Comparison of ENCODE assay signal across 6 cellular contexts in the genomic region with DNA sequence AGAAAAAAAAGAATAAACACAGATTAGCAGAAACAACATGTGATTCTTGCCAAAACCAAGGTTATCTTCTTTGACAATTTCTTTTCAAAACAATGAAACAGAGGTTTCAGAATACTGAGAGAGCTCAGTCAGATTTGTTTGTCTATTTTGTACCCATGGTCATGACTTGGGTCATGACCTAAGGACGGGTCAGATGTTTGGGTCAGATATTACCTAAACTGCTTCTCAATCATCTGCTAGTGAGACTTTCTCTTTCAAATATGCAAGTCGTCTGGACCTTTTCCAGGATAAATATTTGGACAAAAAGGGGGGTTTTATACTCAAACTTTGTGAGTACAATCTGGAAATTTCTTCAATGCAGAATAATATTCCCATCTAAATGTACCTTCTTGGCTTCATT.
"Had no signal": no experiment of that assay in that cellular context is flagged by ENCODE, and none has a peak within 500 bp of the region (broad histone marks: within the 10 kb centered on the region; RNA-seq: fewer than 3 reads in every experiment).

No MANE protein-coding gene starts in this region.

- DNase-seq: IMR-90, KBM-7, KG1 had no signal

- H3K4me3 ChIP-seq: K562 had no signal

- H3K27ac ChIP-seq: HL-60 had no signal

- ATAC-seq: K562 had no signal

- FAIRE-seq: HTR-8/SVneo, K562 had no signal
